ENCODE assay signal across 1 cellular context in genomic region chr11:102438311-102439062, GRCh38.
TF ChIP-seq lines count a peak whose summit lies in the region.

No MANE protein-coding gene starts in this region.

TF ChIP-seq in GM23338, 12 proteins besides CTCF, POLR2A, EP300 and RAD21 (continued from another document):
- no peak for TF ChIP-seq ZNF462 (CRISPR knock-in tag; IDR thresholded peaks at IDR 0.05)
- TF ChIP-seq ZNF114 (CRISPR knock-in tag; IDR thresholded peaks at IDR 0.05) = no peak
- no peak for TF ChIP-seq ETS1 (IDR thresholded peaks at IDR 0.05)
- no peak for TF ChIP-seq STAT1 (IDR thresholded peaks at IDR 0.05; ENCODE audit: unreplicated experiment)
- TF ChIP-seq EZH2phosphoT487 (IDR thresholded peaks at IDR 0.05; ENCODE audit: unreplicated experiment) = no peak
- TF ChIP-seq ZNF331 (CRISPR knock-in tag; IDR thresholded peaks at IDR 0.05; ENCODE audit: low read depth) = no peak
- no peak for TF ChIP-seq EZH2 (IDR thresholded peaks at IDR 0.05; ENCODE audit: low read depth, unreplicated experiment)
- no peak for TF ChIP-seq JUNB (IDR thresholded peaks at IDR 0.05; ENCODE audit: unreplicated experiment)
